Comparison of ENCODE assay signal across 13 cellular contexts in genomic region chr19:38696733-38697055, GRCh38. TPM values are rescaled to one million over a fixed set of nuclear protein-coding genes. Genes with fewer than 3 reads are reported as not detected.
A peak's percentile ranks its signal among the peaks of the same experiment; 100 is the strongest.
DNase-seq lines count a peak whose midpoint lies in the region; ATAC-seq, FAIRE-seq and TF ChIP-seq lines count a peak whose summit lies in the region.
"Had no signal": no experiment of that assay in that cellular context is flagged by ENCODE, and none has a peak within 500 bp of the region (broad histone marks: within the 10 kb centered on the region; RNA-seq: fewer than 3 reads in every experiment).

No MANE protein-coding gene starts in this region.

- no peak overlapping the region for H2BK120ac ChIP-seq in H1 (replicated peaks; ENCODE audit: low read depth, low read length)

- H2BK12ac ChIP-seq in H1 (ENCODE audit: low read depth, low read length) = no peak overlapping the region

- H3K27me3 ChIP-seq in H1 (replicated peaks in 1 of 4; ENCODE audit: control insufficient read depth in 3 of 4, extremely low read depth in 1 of 4, insufficient read depth in 3 of 4, low read length in 3 of 4) (no peaks in the 10 kb centered on the region; a peak in 1 of 7 replicates), upper lobe of right lung (no peaks in the 10 kb centered on the region)

- peaks cover 4 to 17% (median 9%) of the 10 kb centered on the region in 4 experiments; a peak in 5 of 8 replicates for H3K36me3 ChIP-seq in H1 (ENCODE audit: control insufficient read depth in 2 of 4, insufficient read depth in 4 of 4, low read length in 3 of 4)
- H3K36me3 ChIP-seq in upper lobe of right lung = peaks cover 31% of the 10 kb centered on the region

- no peak overlapping the region for H2BK20ac ChIP-seq in H1 (ENCODE audit: low read length)

- H3K27ac ChIP-seq in H1 (ENCODE audit: low read depth, low read length) (no peak overlapping the region), upper lobe of right lung (peak overlapping the region; percentile 25)

- ATAC-seq in activated CD8-positive, alpha-beta memory T cell treated with anti-CD3 and anti-CD28 coated beads, Interleukin-2, amount 10 ng/mL, durations not matched to agents 7 days and 5 days = no peak
- ATAC-seq in upper lobe of right lung (no peak), GM19023 (IDR thresholded peaks at IDR 0.05; ENCODE audit: unreplicated experiment) (no peak)

- peaks cover 14 to 31% of the 10 kb centered on the region in 2 experiments for H4K20me1 ChIP-seq in H1 (replicated peaks in 1 of 2; ENCODE audit: control insufficient read depth in 1 of 2, insufficient read depth in 2 of 2, low read length in 2 of 2)

- H3K18ac ChIP-seq in H1 (ENCODE audit: extremely low read depth, low read length) = no peak overlapping the region

- peaks cover 70% of the 10 kb centered on the region for H3K4me1 Mint-ChIP-seq in activated CD8-positive, alpha-beta memory T cell treated with anti-CD3 and anti-CD28 coated beads, Interleukin-2, amount 10 ng/mL, durations not matched to agents 7 days and 5 days
- peaks cover 73% of the 10 kb centered on the region for H3K4me1 Mint-ChIP-seq in neural crest cell

- no peak overlapping the region for H3K4me3 Mint-ChIP-seq in activated CD8-positive, alpha-beta memory T cell treated with anti-CD3 and anti-CD28 coated beads, Interleukin-2, amount 10 ng/mL, durations not matched to agents 7 days and 5 days
- peak overlapping the region; percentile 20 for H3K4me3 Mint-ChIP-seq in neural crest cell

- intact Hi-C loops in upper lobe of right lung (cut with DNase I) = no loop called here

- no peak overlapping the region for H3K4me2 ChIP-seq in H1 (ENCODE audit: insufficient read depth in 1 of 2, low read depth in 2 of 2, low read length in 2 of 2)

- TF ChIP-seq POLR2A in H1 (IDR thresholded peaks at IDR 0.05; ENCODE audit: control extremely low read depth in 1 of 2, low read depth in 2 of 2, low read length in 2 of 2) = no peak

- no peak overlapping the region for H3K14ac ChIP-seq in H1 (ENCODE audit: insufficient read length)

- peaks cover 16% of the 10 kb centered on the region for H3K36me3 Mint-ChIP-seq in activated CD8-positive, alpha-beta memory T cell treated with anti-CD3 and anti-CD28 coated beads, Interleukin-2, amount 10 ng/mL, durations not matched to agents 7 days and 5 days
- peaks cover 2% of the 10 kb centered on the region for H3K36me3 Mint-ChIP-seq in neural crest cell (ENCODE audit: low read depth)

- H3K79me2 ChIP-seq in H1 (ENCODE audit: control insufficient read depth in 1 of 2, insufficient read depth in 2 of 2, low read length in 2 of 2) = peaks cover 4 to 78% of the 10 kb centered on the region in 2 experiments; a peak in 2 of 4 replicates

- no peak overlapping the region for H3K23ac ChIP-seq in H1 (ENCODE audit: insufficient read length)

- no peak overlapping the region for H3K4me3 ChIP-seq in H1 (ENCODE audit: extremely low read depth in 1 of 4, insufficient read depth in 2 of 4, low read depth in 3 of 4, low read length in 4 of 4)
- H3K4me3 ChIP-seq in upper lobe of right lung = no peak overlapping the region

- no peaks in the 10 kb centered on the region for H3K9me3 Mint-ChIP-seq in activated CD8-positive, alpha-beta memory T cell treated with anti-CD3 and anti-CD28 coated beads, Interleukin-2, amount 10 ng/mL, durations not matched to agents 7 days and 5 days (ENCODE audit: low read depth)
- no peaks in the 10 kb centered on the region for H3K9me3 Mint-ChIP-seq in neural crest cell

- H4K91ac ChIP-seq in H1 (replicated peaks; ENCODE audit: insufficient read length, low read length) = no peak overlapping the region

- no peak overlapping the region for H4K8ac ChIP-seq in H1 (ENCODE audit: extremely low read depth, insufficient read depth, low read length)

- no peak for FAIRE-seq in H1 (lab: Jason Lieb, UNC)

- H2BK5ac ChIP-seq in H1 (ENCODE audit: low read depth, low read length) = peak overlapping the region; percentile 5; the same call in 1 of the 2 replicates

- no peak overlapping the region for H3K4ac ChIP-seq in H1 (replicated peaks; ENCODE audit: insufficient read length, low read depth, low read length)

- H3K9me3 ChIP-seq in H1 (ENCODE audit: insufficient read depth in 2 of 2, low read depth in 1 of 2, low read length in 1 of 2) (no peaks in the 10 kb centered on the region), upper lobe of right lung (no peaks in the 10 kb centered on the region)

- no peak for TF ChIP-seq RAD21 in H1 (IDR thresholded peaks at IDR 0.05 in 1 of 2, conservative IDR thresholded peaks at IDR 0.05 in 1 of 2; ENCODE audit: low read depth in 2 of 2, low read length in 2 of 2)

- H3K4me1 ChIP-seq in H1 (replicated peaks in 1 of 4; ENCODE audit: control insufficient read depth in 3 of 4, insufficient read depth in 4 of 4, low read length in 3 of 4) = peaks cover 3 to 36% (median 23%) of the 10 kb centered on the region in 4 experiments
- peaks cover 92% of the 10 kb centered on the region for H3K4me1 ChIP-seq in upper lobe of right lung

- no peak overlapping the region for H3K56ac ChIP-seq in H1 (replicated peaks; ENCODE audit: insufficient read length, low read depth, low read length)

- H2BK15ac ChIP-seq in H1 (ENCODE audit: low read length) = no peak overlapping the region

- H2AK5ac ChIP-seq in H1 (ENCODE audit: low read depth, low read length) = no peak overlapping the region

- H3K27ac Mint-ChIP-seq in activated CD8-positive, alpha-beta memory T cell treated with anti-CD3 and anti-CD28 coated beads, Interleukin-2, amount 10 ng/mL, durations not matched to agents 7 days and 5 days = peak overlapping the region; percentile 3
- peak overlapping the region; percentile 65 for H3K27ac Mint-ChIP-seq in neural crest cell (ENCODE audit: unreplicated experiment)

- peaks cover 40% of the 10 kb centered on the region for H3K79me1 ChIP-seq in H1 (ENCODE audit: low read depth, low read length)

- no peak for TF ChIP-seq EP300 in H1 (IDR thresholded peaks at IDR 0.05; ENCODE audit: borderline replicate concordance in 1 of 2, low read depth in 2 of 2, low read length in 2 of 2)

- DNase-seq in activated CD8-positive, alpha-beta memory T cell treated with anti-CD3 and anti-CD28 coated beads, Interleukin-2, amount 10 ng/mL, durations not matched to agents 7 days and 5 days = no peak
- DNase-seq in activated CD8-positive, alpha-beta memory T cell treated with anti-CD3 and anti-CD28 coated beads, Interleukin-2, amount 50 U/mL, for 4 hours = no peak
- DNase-seq in H1 (ENCODE audit: low read depth in 1 of 2, low spot score in 2 of 2) (no peak), neural crest cell (ENCODE audit: low read depth, low spot score) (no peak), upper lobe of right lung (no peak), HUDEP-2 (lab: John Stamatoyannopoulos, UW; ENCODE audit: unreplicated experiment in 76 of 76) (no peak), D341Med (ENCODE audit: low spot score) (no peak)
- DNase-seq: ACHN; activated CD8-positive, alpha-beta memory T cell treated with anti-CD3 and anti-CD28 coated beads, Interleukin-2, amount 50 U/mL, for 48 hours; DND-41; T1000 had no signal

- 89% methylated on average over 6 of the region's 6 CpGs; no CpG with 5 or more reads in 1 of the 2 experiments for WGBS in H1 (ENCODE audit: extremely low coverage in 1 of 2, insufficient coverage in 1 of 2, insufficient read length in 1 of 2, insufficient replicate concordance in 2 of 2, low coverage in 1 of 2, low lambda C conversion rate in 2 of 2, missing lambda C conversion rate in 1 of 2), 2 experiments

- CTCF ChIA-PET in activated CD8-positive, alpha-beta memory T cell treated with anti-CD3 and anti-CD28 coated beads, Interleukin-2, amount 10 ng/mL, durations not matched to agents 7 days and 5 days (lab: Charles Lee) = no interaction called here
- CTCF ChIA-PET in H1 (lab: Charles Lee; ENCODE audit: partially characterized antibody) = interaction anchor here (0.7 to 3.5 kb wide), 2 partner anchors 10 to 219 kb away, joined by 3 to 8 read pairs; no protein-coding TSS in a partner anchor

- POLR2A ChIA-PET in H1 (lab: Charles Lee; ENCODE audit: partially characterized antibody) = interaction anchor here (1.3 to 23.4 kb wide), 2 partner anchors 8 to 34 kb away, joined by 3 to 495 read pairs; no protein-coding TSS in a partner anchor

- H3K9ac ChIP-seq in H1 (replicated peaks in 1 of 4; ENCODE audit: extremely low read depth in 1 of 4, low read depth in 3 of 4, low read length in 3 of 4) = no peak overlapping the region

- H3K23me2 ChIP-seq in H1 (ENCODE audit: low read depth, low read length) = no peaks in the 10 kb centered on the region

- H2AFZ ChIP-seq in H1 (ENCODE audit: low read length) = no peak overlapping the region

- TF ChIP-seq CTCF in H1 (IDR thresholded peaks at IDR 0.05; ENCODE audit: control extremely low read depth in 1 of 3, insufficient read depth in 1 of 3, low read depth in 1 of 3, low read length in 3 of 3) (no peak), neural crest cell (conservative IDR thresholded peaks at IDR 0.05) (no peak), upper lobe of right lung (IDR thresholded peaks at IDR 0.05) (no peak)

- no peak overlapping the region for H4K5ac ChIP-seq in H1 (ENCODE audit: insufficient read length, low read depth, low read length)

- H3K27me3 Mint-ChIP-seq in activated CD8-positive, alpha-beta memory T cell treated with anti-CD3 and anti-CD28 coated beads, Interleukin-2, amount 10 ng/mL, durations not matched to agents 7 days and 5 days = no peaks in the 10 kb centered on the region
- H3K27me3 Mint-ChIP-seq in neural crest cell (ENCODE audit: low read depth) = no peaks in the 10 kb centered on the region

RNA-seq across cellular contexts. Expression of gene CAPN12, which starts 47.6 kb away (rescaled TPM):
- 10 to 100 TPM in 1 of 2 experiments, 1 to 10 TPM in 1; 8.4 to 17.5 TPM for total RNA-seq in activated CD8-positive, alpha-beta memory T cell treated with anti-CD3 and anti-CD28 coated beads, Interleukin-2, amount 10 ng/mL, durations not matched to agents 7 days and 5 days
- 7.9 and 8.8 TPM in 2 replicates for total RNA-seq in H1 (2021; fragmentation: NEBNext Ultra II Directional; extraction: Animal tissue kit (Norgen Biotek cat#: 25700))
- polyA plus RNA-seq in H1 (2011; rRNA removed) = 20.0 and 25.9 TPM in 2 replicates
- 16.5 TPM for polyA plus RNA-seq in H1 (2011; cell fraction: cytosol; rRNA removed)
- 58.9 TPM for polyA plus RNA-seq in H1 (2011; cell fraction: nucleus; rRNA removed)
- 4.8 to 13.3 TPM (median 8.3 TPM) in 4 replicates for polyA plus RNA-seq in H1 (2012, experiment 1 of 2)
- polyA plus RNA-seq in H1 (2012, experiment 2 of 2) = 4.3 TPM
- 13.2 TPM for polyA plus RNA-seq in H1 (2013, experiment 1 of 2)
- polyA plus RNA-seq in H1 (2013, experiment 2 of 2) = 11.1 TPM
- polyA minus RNA-seq in H1 (2011; rRNA and poly(A)+ RNA removed) = 3.7 and 5.0 TPM in 2 replicates
- 6.4 TPM for polyA minus RNA-seq in H1 (2011; cell fraction: cytosol; rRNA and poly(A)+ RNA removed)
- polyA minus RNA-seq in H1 (2011; cell fraction: nucleus; rRNA and poly(A)+ RNA removed) = 10.9 TPM
- total RNA-seq in neural crest cell (not detected in 2 replicates), upper lobe of right lung (14.4 TPM)
- polyA plus RNA-seq: neural cell had no signal

RNA-seq across cellular contexts. Expression of gene ACTN4, which starts 49.2 kb away (rescaled TPM):
- total RNA-seq in activated CD8-positive, alpha-beta memory T cell treated with anti-CD3 and anti-CD28 coated beads, Interleukin-2, amount 10 ng/mL, durations not matched to agents 7 days and 5 days = 100 to 1,000 TPM; 413 to 433 TPM
- total RNA-seq in H1 (2021; fragmentation: NEBNext Ultra II Directional; extraction: Animal tissue kit (Norgen Biotek cat#: 25700)) = 520 and 530 TPM in 2 replicates
- 211 and 281 TPM in 2 replicates for polyA plus RNA-seq in H1 (2011; rRNA removed)
- 223 TPM for polyA plus RNA-seq in H1 (2011; cell fraction: cytosol; rRNA removed)
- 1,059 TPM for polyA plus RNA-seq in H1 (2011; cell fraction: nucleus; rRNA removed)
- polyA plus RNA-seq in H1 (2012, experiment 1 of 2) = 374 to 504 TPM (median 451 TPM) in 4 replicates
- 171 TPM for polyA plus RNA-seq in H1 (2012, experiment 2 of 2)
- polyA plus RNA-seq in H1 (2013, experiment 1 of 2) = 279 TPM
- 254 TPM for polyA plus RNA-seq in H1 (2013, experiment 2 of 2)
- 190 and 202 TPM in 2 replicates for polyA minus RNA-seq in H1 (2011; rRNA and poly(A)+ RNA removed)
- 103 TPM for polyA minus RNA-seq in H1 (2011; cell fraction: cytosol; rRNA and poly(A)+ RNA removed)
- 171 TPM for polyA minus RNA-seq in H1 (2011; cell fraction: nucleus; rRNA and poly(A)+ RNA removed)
- total RNA-seq in neural crest cell (324 and 335 TPM in 2 replicates), upper lobe of right lung (565 TPM)
